1 cellular context compared by ENCODE assay signal in the genomic region with DNA sequence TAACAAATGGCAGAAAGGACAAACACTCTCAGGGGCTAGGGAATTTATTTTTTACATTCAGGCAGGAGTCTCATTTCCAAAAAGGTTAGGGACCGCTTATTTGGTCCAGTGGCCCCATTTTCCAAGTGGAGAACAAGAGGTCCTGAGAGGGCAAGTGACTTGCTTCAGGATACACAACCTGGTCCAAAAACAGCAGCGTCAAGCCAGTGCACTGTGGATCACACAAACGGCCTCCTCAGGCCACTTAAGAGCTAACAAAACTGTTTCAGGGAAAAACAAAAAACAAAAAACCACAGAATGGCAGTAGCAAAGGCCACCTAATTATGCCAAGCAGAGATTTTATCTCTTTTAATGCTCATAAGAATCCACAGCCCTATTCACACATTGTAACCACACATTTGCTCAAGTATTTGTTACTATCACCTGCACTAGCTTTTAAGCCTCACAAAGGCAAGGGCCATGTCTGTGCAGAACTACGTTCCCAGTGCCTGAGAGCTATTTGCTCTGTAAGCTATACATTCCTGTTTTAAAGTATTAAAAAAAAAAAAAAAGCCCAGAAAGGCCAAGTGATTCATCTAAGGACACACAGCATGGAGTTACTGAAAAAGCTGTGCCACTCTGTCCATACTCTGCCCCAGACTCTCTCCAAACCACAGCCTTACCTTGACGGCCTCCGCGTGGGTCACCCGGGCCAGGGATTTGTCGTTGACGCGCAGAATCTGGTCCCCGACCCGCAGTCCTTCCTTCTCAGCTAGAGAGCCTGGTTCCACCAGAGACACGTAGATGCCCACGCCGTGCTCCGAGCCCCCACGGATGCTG.
TF ChIP-seq lines count a peak whose summit lies in the region.

No MANE protein-coding gene starts in this region.

TF ChIP-seq in HEK293, 187 proteins besides CTCF, POLR2A, EP300 and RAD21 (continued from another document):
- TF ChIP-seq, protein P1, sequence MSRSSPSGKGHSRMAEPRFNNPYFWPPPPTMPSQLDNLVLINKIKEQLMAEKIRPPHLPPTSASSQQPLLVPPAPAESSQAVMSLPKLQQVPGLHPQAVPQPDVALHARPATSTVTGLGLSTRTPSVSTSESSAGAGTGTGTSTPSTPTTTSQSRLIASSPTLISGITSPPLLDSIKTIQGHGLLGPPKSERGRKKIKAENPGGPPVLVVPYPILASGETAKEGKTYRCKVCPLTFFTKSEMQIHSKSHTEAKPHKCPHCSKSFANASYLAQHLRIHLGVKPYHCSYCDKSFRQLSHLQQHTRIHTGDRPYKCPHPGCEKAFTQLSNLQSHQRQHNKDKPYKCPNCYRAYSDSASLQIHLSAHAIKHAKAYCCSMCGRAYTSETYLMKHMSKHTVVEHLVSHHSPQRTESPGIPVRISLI (tag by site-specific recombination; IDR thresholded peaks at IDR 0.05), result no peak
- peak; percentile 35; the same call in 1 of the 2 replicates for TF ChIP-seq ZBTB48 (tag by site-specific recombination; IDR thresholded peaks at IDR 0.05)
- TF ChIP-seq, protein P2, sequence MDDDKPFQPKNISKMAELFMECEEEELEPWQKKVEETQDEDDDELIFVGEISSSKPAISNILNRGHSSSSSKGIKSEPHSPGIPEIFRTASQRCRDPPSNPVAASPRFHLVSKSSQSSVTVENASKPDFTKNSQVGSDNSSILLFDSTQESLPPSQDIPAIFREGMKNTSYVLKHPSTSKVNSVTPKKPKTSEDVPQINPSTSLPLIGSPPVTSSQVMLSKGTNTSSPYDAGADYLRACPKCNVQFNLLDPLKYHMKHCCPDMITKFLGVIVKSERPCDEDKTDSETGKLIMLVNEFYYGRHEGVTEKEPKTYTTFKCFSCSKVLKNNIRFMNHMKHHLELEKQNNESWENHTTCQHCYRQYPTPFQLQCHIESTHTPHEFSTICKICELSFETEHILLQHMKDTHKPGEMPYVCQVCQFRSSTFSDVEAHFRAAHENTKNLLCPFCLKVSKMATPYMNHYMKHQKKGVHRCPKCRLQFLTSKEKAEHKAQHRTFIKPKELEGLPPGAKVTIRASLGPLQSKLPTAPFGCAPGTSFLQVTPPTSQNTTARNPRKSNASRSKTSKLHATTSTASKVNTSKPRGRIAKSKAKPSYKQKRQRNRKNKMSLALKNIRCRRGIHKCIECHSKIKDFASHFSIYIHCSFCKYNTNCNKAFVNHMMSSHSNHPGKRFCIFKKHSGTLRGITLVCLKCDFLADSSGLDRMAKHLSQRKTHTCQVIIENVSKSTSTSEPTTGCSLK (tag by site-specific recombination; IDR thresholded peaks at IDR 0.05), result no peak
TF ChIP-seq in HEK293: peak in this region for 4.
